In the genomic region with DNA sequence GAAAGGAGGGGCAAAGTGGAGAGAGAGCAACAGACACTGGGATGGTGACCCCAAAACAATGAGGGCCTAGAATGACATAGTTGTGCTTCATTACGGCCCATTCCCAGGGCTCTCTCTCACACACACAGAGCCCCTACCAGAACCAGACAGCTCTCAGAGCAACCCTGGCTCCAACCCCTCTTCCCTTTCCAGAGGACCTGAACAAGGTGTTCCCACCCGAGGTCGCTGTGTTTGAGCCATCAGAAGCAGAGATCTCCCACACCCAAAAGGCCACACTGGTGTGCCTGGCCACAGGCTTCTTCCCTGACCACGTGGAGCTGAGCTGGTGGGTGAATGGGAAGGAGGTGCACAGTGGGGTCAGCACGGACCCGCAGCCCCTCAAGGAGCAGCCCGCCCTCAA, we compare ENCODE assay signal across 18 cellular contexts. TPM values are rescaled to one million over a fixed set of nuclear protein-coding genes. Genes with fewer than 3 reads are reported as not detected.
DNase-seq lines count a peak whose midpoint lies in the region; ATAC-seq lines count a peak whose summit lies in the region.
"Had no signal": no experiment of that assay in that cellular context is flagged by ENCODE, and none has a peak within 500 bp of the region (broad histone marks: within the 10 kb centered on the region; RNA-seq: fewer than 3 reads in every experiment).

No MANE protein-coding gene starts in this region.

- peak; percentile 5 for ATAC-seq in activated T-helper 17 cell treated with anti-CD3 and anti-CD28 coated beads, Interleukin-2, amount 50 U/mL, for 72 hours (replicated peaks)
- ATAC-seq in naive thymus-derived CD8-positive, alpha-beta T cell: no peak
- ATAC-seq: lower lobe of right lung had no signal

- H3K4me3 ChIP-seq in Jurkat, Clone E6-1 (ENCODE audit: low read length): peak overlapping the region; percentile 97
- H3K4me3 ChIP-seq: lower lobe of right lung, right atrium auricular region, transverse colon had no signal

- H3K4me3 Mint-ChIP-seq in T-helper 2 cell treated with Interferon-gamma antibody and Interleukin-4, amounts not matched to agents 5 μg/mL and 100 μg/mL, for 36 hours: peak overlapping the region; percentile 93
- H3K4me3 Mint-ChIP-seq in activated T-helper 17 cell treated with anti-CD3 and anti-CD28 coated beads, Interleukin-2, amount 50 U/mL, for 72 hours: peak overlapping the region; percentile 92
- H3K4me3 Mint-ChIP-seq in naive thymus-derived CD8-positive, alpha-beta T cell: peak overlapping the region; percentile 85 to 99 (median 95)

- peaks cover 37% of the 10 kb centered on the region for H3K4me1 Mint-ChIP-seq in T-helper 2 cell treated with Interferon-gamma antibody and Interleukin-4, amounts not matched to agents 5 μg/mL and 100 μg/mL, for 36 hours (ENCODE audit: low read depth)
- H3K4me1 Mint-ChIP-seq in activated T-helper 17 cell treated with anti-CD3 and anti-CD28 coated beads, Interleukin-2, amount 50 U/mL, for 72 hours: peaks cover 15% of the 10 kb centered on the region
- H3K4me1 Mint-ChIP-seq in naive thymus-derived CD8-positive, alpha-beta T cell: peaks cover 20 to 71% (median 48%) of the 10 kb centered on the region in 4 donors

- peak overlapping the region; percentile 99 for H3K27ac Mint-ChIP-seq in T-helper 2 cell treated with Interferon-gamma antibody and Interleukin-4, amounts not matched to agents 5 μg/mL and 100 μg/mL, for 36 hours
- H3K27ac Mint-ChIP-seq in activated T-helper 17 cell treated with anti-CD3 and anti-CD28 coated beads, Interleukin-2, amount 50 U/mL, for 72 hours: peak overlapping the region; percentile 98
- H3K27ac Mint-ChIP-seq in naive thymus-derived CD8-positive, alpha-beta T cell: peak overlapping the region; percentile 94 to 100 (median 100)

- H3K9me3 Mint-ChIP-seq in T-helper 2 cell treated with Interferon-gamma antibody and Interleukin-4, amounts not matched to agents 5 μg/mL and 100 μg/mL, for 36 hours: no peaks in the 10 kb centered on the region
- no peaks in the 10 kb centered on the region for H3K9me3 Mint-ChIP-seq in activated T-helper 17 cell treated with anti-CD3 and anti-CD28 coated beads, Interleukin-2, amount 50 U/mL, for 72 hours
- peaks cover 0 to 3% (median 0%) of the 10 kb centered on the region in 9 donors for H3K9me3 Mint-ChIP-seq in naive thymus-derived CD8-positive, alpha-beta T cell

- POLR2A ChIA-PET in naive thymus-derived CD8-positive, alpha-beta T cell (lab: Charles Lee): interaction anchor here (1.1 to 22.1 kb wide), 6 partner anchors 7 to 400 kb away, joined by 3 to 3070 read pairs (median 24); no protein-coding TSS in a partner anchor

- no peak for DNase-seq in T-helper 2 cell treated with Interferon-gamma antibody and Interleukin-4, amounts not matched to agents 5 μg/mL and 100 μg/mL, for 36 hours (ENCODE audit: low spot score)
- DNase-seq in T-helper 2 cell (no peak), amygdala (lab: John Stamatoyannopoulos, UW) (no peak), OCI-M1 (lab: John Stamatoyannopoulos, UW) (no peak), KG1 (lab: John Stamatoyannopoulos, UW) (no peak)
- DNase-seq in Jurkat, Clone E6-1 (ENCODE audit: low read depth, low spot score): no peak
- peak in 1 of 10 donors; percentile 5 for DNase-seq in naive thymus-derived CD8-positive, alpha-beta T cell
- DNase-seq: BE2C, brain microvascular endothelial cell, cortex of kidney, lower lobe of right lung, NCI-H510A treated with DMSO at 0.1 percent for 48 hours, transverse colon had no signal

- no peaks in the 10 kb centered on the region for H3K27me3 Mint-ChIP-seq in T-helper 2 cell treated with Interferon-gamma antibody and Interleukin-4, amounts not matched to agents 5 μg/mL and 100 μg/mL, for 36 hours (ENCODE audit: low read depth)
- no peaks in the 10 kb centered on the region for H3K27me3 Mint-ChIP-seq in activated T-helper 17 cell treated with anti-CD3 and anti-CD28 coated beads, Interleukin-2, amount 50 U/mL, for 72 hours
- no peaks in the 10 kb centered on the region for H3K27me3 Mint-ChIP-seq in naive thymus-derived CD8-positive, alpha-beta T cell

- H3K36me3 Mint-ChIP-seq in T-helper 2 cell treated with Interferon-gamma antibody and Interleukin-4, amounts not matched to agents 5 μg/mL and 100 μg/mL, for 36 hours (ENCODE audit: low read depth): peaks cover 82% of the 10 kb centered on the region
- peaks cover 99% of the 10 kb centered on the region for H3K36me3 Mint-ChIP-seq in activated T-helper 17 cell treated with anti-CD3 and anti-CD28 coated beads, Interleukin-2, amount 50 U/mL, for 72 hours (ENCODE audit: low read depth)
- H3K36me3 Mint-ChIP-seq in naive thymus-derived CD8-positive, alpha-beta T cell: peaks cover 18 to 77% (median 48%) of the 10 kb centered on the region in 3 donors

RNA-seq across cellular contexts. Expression of a gene that starts 20.7 kb away (rescaled TPM):
- not detected for polyA plus RNA-seq in Jurkat, Clone E6-1 (2012; ENCODE audit: insufficient read depth, insufficient read length)
- total RNA-seq in activated T-helper 17 cell treated with anti-CD3 and anti-CD28 coated beads, Interleukin-2, amount 50 U/mL, for 72 hours: not detected
- not detected for total RNA-seq in naive thymus-derived CD8-positive, alpha-beta T cell
- not detected for polyA plus RNA-seq in naive thymus-derived CD8-positive, alpha-beta T cell
- total RNA-seq: A172, fibroblast of villous mesenchyme, lower lobe of right lung, osteocyte, transverse colon had no signal

RNA-seq across cellular contexts. Expression of a gene that starts 42.2 kb away (rescaled TPM):
- not detected for polyA plus RNA-seq in Jurkat, Clone E6-1 (2012; ENCODE audit: insufficient read depth, insufficient read length)
- not detected for total RNA-seq in activated T-helper 17 cell treated with anti-CD3 and anti-CD28 coated beads, Interleukin-2, amount 50 U/mL, for 72 hours
- total RNA-seq in naive thymus-derived CD8-positive, alpha-beta T cell: not detected
- not detected for polyA plus RNA-seq in naive thymus-derived CD8-positive, alpha-beta T cell
- total RNA-seq: A172, fibroblast of villous mesenchyme, lower lobe of right lung, osteocyte, right atrium auricular region, transverse colon had no signal
